Comparison of ENCODE assay signal across 10 cellular contexts in genomic region chr6:111485316-111485715, GRCh38. TPM values are rescaled to one million over a fixed set of nuclear protein-coding genes. Genes with fewer than 3 reads are reported as not detected.
A peak's percentile ranks its signal among the peaks of the same experiment; 100 is the strongest.
DNase-seq lines count a peak whose midpoint lies in the region; ATAC-seq and TF ChIP-seq lines count a peak whose summit lies in the region.
"Had no signal": no experiment of that assay in that cellular context is flagged by ENCODE, and none has a peak within 500 bp of the region (broad histone marks: within the 10 kb centered on the region; RNA-seq: fewer than 3 reads in every experiment).

No MANE protein-coding gene starts in this region.

- H2AFZ ChIP-seq in MM.1S (ENCODE audit: low read length) (no peak overlapping the region), neural progenitor cell (replicated peaks) (no peak overlapping the region)

- no peak for ATAC-seq in CD8-positive, alpha-beta T cell
- no peak for ATAC-seq in GM21723 (IDR thresholded peaks at IDR 0.05; ENCODE audit: unreplicated experiment)
- ATAC-seq in GM21717 (IDR thresholded peaks at IDR 0.05; ENCODE audit: unreplicated experiment): no peak

- in situ Hi-C loops in ACHN (cut with HindIII; ENCODE audit: low pct_ligation_motif_present, low pct_unique_long_range_greater_than_20kb, low sequenced_read_pairs): no loop called here

- no peaks in the 10 kb centered on the region for H3K27me3 ChIP-seq in CD8-positive, alpha-beta T cell (ENCODE audit: insufficient read depth, low read length)
- H3K27me3 ChIP-seq in MM.1S (replicated peaks; ENCODE audit: insufficient read depth, low read length) (no peaks in the 10 kb centered on the region), neural progenitor cell (peaks cover 11% of the 10 kb centered on the region)

- no peak overlapping the region for H3K27ac Mint-ChIP-seq in CD8-positive, alpha-beta T cell
- H3K27ac Mint-ChIP-seq in chondrocyte (ENCODE audit: unreplicated experiment) (peak overlapping the region; percentile 78), neural progenitor cell (no peak overlapping the region)

- H3F3A ChIP-seq in MM.1S (ENCODE audit: insufficient read depth, low read length) (peaks cover 27% of the 10 kb centered on the region), neural progenitor cell (ENCODE audit: low read depth) (peaks cover 38% of the 10 kb centered on the region)

- no peaks in the 10 kb centered on the region for H3K27me3 Mint-ChIP-seq in CD8-positive, alpha-beta T cell (ENCODE audit: low read depth)
- no peaks in the 10 kb centered on the region for H3K27me3 Mint-ChIP-seq in chondrocyte (ENCODE audit: low read depth)
- peaks cover 3% of the 10 kb centered on the region for H3K27me3 Mint-ChIP-seq in neural progenitor cell (ENCODE audit: insufficient read depth, low read depth)

- H3K36me3 Mint-ChIP-seq in CD8-positive, alpha-beta T cell: peaks cover 20% of the 10 kb centered on the region
- H3K36me3 Mint-ChIP-seq in chondrocyte (ENCODE audit: low read depth) (peaks cover 5% of the 10 kb centered on the region), neural progenitor cell (peaks cover 23% of the 10 kb centered on the region)

- H3K9me2 ChIP-seq in MM.1S (replicated peaks; ENCODE audit: insufficient read depth, low read length): no peaks in the 10 kb centered on the region

- peaks cover 40% of the 10 kb centered on the region for H3K4me1 Mint-ChIP-seq in CD8-positive, alpha-beta T cell (ENCODE audit: low read depth)
- H3K4me1 Mint-ChIP-seq in chondrocyte (ENCODE audit: low read depth): peaks cover 44% of the 10 kb centered on the region
- peaks cover 26% of the 10 kb centered on the region for H3K4me1 Mint-ChIP-seq in neural progenitor cell

- H3K9me3 ChIP-seq in CD8-positive, alpha-beta T cell (ENCODE audit: low read length): no peaks in the 10 kb centered on the region
- H3K9me3 ChIP-seq in MM.1S (replicated peaks; ENCODE audit: insufficient read depth, low read length): no peaks in the 10 kb centered on the region
- H3K9me3 ChIP-seq in neural progenitor cell (ENCODE audit: low read depth): no peaks in the 10 kb centered on the region

- TF ChIP-seq CTCF in CD8-positive, alpha-beta T cell (IDR thresholded peaks at IDR 0.05): no peak
- no peak for TF ChIP-seq CTCF in MM.1S (IDR thresholded peaks at IDR 0.05; ENCODE audit: low read length)
- no peak for TF ChIP-seq CTCF in chondrocyte (IDR thresholded peaks at IDR 0.05)
- no peak for TF ChIP-seq CTCF in neural progenitor cell (IDR thresholded peaks at IDR 0.05)

- H3K4me3 ChIP-seq in CD8-positive, alpha-beta T cell (ENCODE audit: low read depth, low read length): no peak overlapping the region
- H3K4me3 ChIP-seq in MM.1S (ENCODE audit: low read length) (no peak overlapping the region), neural progenitor cell (peak overlapping the region; percentile 94)

- peak overlapping the region; percentile 29 for H3K4me3 Mint-ChIP-seq in CD8-positive, alpha-beta T cell
- peak overlapping the region; percentile 26 for H3K4me3 Mint-ChIP-seq in chondrocyte (ENCODE audit: unreplicated experiment)
- peak overlapping the region; percentile 67 for H3K4me3 Mint-ChIP-seq in neural progenitor cell

- no peaks in the 10 kb centered on the region for H3K9me3 Mint-ChIP-seq in CD8-positive, alpha-beta T cell
- H3K9me3 Mint-ChIP-seq in chondrocyte (ENCODE audit: low read depth): no peaks in the 10 kb centered on the region
- no peaks in the 10 kb centered on the region for H3K9me3 Mint-ChIP-seq in neural progenitor cell

- peaks cover 60% of the 10 kb centered on the region for H3K79me2 ChIP-seq in MM.1S (ENCODE audit: low read length)
- peaks cover 83% of the 10 kb centered on the region for H3K79me2 ChIP-seq in neural progenitor cell (ENCODE audit: low read depth)

- intact Hi-C loops in CD8-positive, alpha-beta T cell (cut with DNase I, micrococcal nuclease): loop anchor here (2.0 to 10.0 kb wide), 4 partner anchors 81 to 671 kb away; partner anchors contain the start of genes AMD1 (in 1 of the 2), CDK19 (in 1 of the 2) and SLC16A10 (in 1 of the 2)

- CTCF ChIA-PET in CD8-positive, alpha-beta T cell (lab: Charles Lee): interaction anchor here (1.2 kb wide), 1 partner anchor 120 kb away, joined by 4 read pairs; the partner anchor contains the start of gene TRAF3IP2

- H4K20me1 ChIP-seq in MM.1S (ENCODE audit: insufficient read depth, low read length): no peaks in the 10 kb centered on the region; the same call in 1 of the 2 replicates
- H4K20me1 ChIP-seq in neural progenitor cell (ENCODE audit: low read depth): peaks cover 19% of the 10 kb centered on the region

- POLR2A ChIA-PET in CD8-positive, alpha-beta T cell (lab: Charles Lee): interaction anchor here (3.6 kb wide), 1 partner anchor 226 kb away, joined by 37 read pairs; a partner anchor contains a TSS

- H3K4me2 ChIP-seq in MM.1S (ENCODE audit: low read depth, low read length): peak overlapping the region; percentile 52
- H3K4me2 ChIP-seq in neural progenitor cell: peak overlapping the region; percentile 96

- peaks cover 12% of the 10 kb centered on the region for H3K4me1 ChIP-seq in CD8-positive, alpha-beta T cell (ENCODE audit: insufficient read depth, low read length)
- H3K4me1 ChIP-seq in MM.1S (ENCODE audit: low read length): peaks cover 24% of the 10 kb centered on the region
- H3K4me1 ChIP-seq in neural progenitor cell: peaks cover 28% of the 10 kb centered on the region

- DNase-seq in CD8-positive, alpha-beta T cell: no peak
- DNase-seq in MM.1S (no peak), chondrocyte (ENCODE audit: low spot score) (no peak), neural progenitor cell (ENCODE audit: low spot score) (no peak), ACHN (no peak)
- no peak for DNase-seq in stimulated activated CD4-positive, alpha-beta T cell treated with anti-CD3 and anti-CD28 coated beads, Interleukin-2, amount 100 ng/mL, for 48 hours
- DNase-seq: GF-D8; stimulated activated CD8-positive, alpha-beta memory T cell treated with anti-CD3 and anti-CD28 coated beads, Interleukin-4, amount 100 ng/mL, for 48 hours had no signal

- H3K9ac ChIP-seq in MM.1S (ENCODE audit: low read length) (no peak overlapping the region), neural progenitor cell (no peak overlapping the region)

- H3K27ac ChIP-seq in CD8-positive, alpha-beta T cell (ENCODE audit: low read depth, low read length): no peak overlapping the region
- no peak overlapping the region for H3K27ac ChIP-seq in MM.1S (ENCODE audit: low read length)
- H3K27ac ChIP-seq in neural progenitor cell: no peak overlapping the region

- H3K36me3 ChIP-seq in CD8-positive, alpha-beta T cell (ENCODE audit: insufficient read depth, low read length): no peaks in the 10 kb centered on the region
- H3K36me3 ChIP-seq in MM.1S (replicated peaks; ENCODE audit: insufficient read depth, low read length) (no peaks in the 10 kb centered on the region; the same call in 1 of the 2 replicates), neural progenitor cell (peaks cover 6% of the 10 kb centered on the region)

RNA-seq across cellular contexts. Expression of gene REV3L, which starts 2.3 kb away (rescaled TPM):
- 10 to 100 TPM; 18.1 to 20.7 TPM for total RNA-seq in CD8-positive, alpha-beta T cell
- total RNA-seq in chondrocyte: 38.0 to 60.1 TPM (median 38.0 TPM) in 3 replicates
- 14.0 and 23.5 TPM in 2 replicates for total RNA-seq in neural progenitor cell (ENCODE audit: low replicate concordance)
